In the genomic region with DNA sequence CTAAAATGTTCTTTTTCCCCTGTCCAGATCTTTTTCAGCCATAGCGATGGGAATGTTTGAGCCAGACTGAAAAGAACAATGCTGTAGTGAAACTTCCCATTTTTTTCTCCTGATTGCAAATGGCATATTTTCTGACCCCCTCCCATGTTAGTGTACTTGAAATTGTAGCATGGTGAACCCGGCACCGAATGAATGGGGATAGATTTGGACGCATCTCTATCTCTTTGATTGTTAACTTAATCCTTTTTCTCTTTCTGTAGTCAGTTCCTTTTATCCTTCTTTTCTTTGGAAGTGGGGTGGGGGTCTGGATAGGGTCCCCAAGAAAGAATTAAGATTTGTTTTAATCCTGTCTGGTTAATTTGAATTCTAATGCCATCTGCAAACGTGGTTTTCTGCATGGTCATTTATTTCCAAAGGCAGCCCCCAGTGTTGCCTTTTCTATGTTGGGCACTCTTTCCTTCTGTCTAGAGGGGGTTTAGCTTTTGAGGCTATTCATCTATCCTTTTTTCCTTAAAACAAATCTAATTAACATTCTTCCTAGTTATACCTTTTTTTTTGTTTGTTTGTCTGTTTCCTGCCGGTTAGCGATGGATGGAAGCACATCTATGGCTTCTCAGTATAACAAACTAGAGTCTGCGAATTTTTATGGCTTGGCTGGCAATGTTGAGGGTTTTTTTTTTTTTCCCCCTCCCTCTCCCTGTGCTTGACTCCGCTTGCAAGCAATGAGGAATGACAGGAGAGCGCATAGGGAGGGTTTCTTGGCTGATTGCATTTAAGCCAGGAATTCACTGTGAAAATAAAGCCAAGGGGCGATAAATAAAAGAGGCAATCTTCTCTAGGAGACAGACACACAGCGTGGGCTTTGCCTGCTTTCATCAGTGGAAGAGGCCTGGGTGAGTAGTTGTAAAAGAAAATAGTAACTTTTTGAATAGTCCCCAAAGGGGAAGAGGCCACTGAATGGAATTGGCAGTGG, we compare ENCODE assay signal across 8 cellular contexts. TPM values are rescaled to one million over a fixed set of nuclear protein-coding genes. Genes with fewer than 3 reads are reported as not detected.
DNase-seq lines count a peak whose midpoint lies in the region; ATAC-seq and TF ChIP-seq lines count a peak whose summit lies in the region.

No MANE protein-coding gene starts in this region.

- H3K27me3 ChIP-seq in right cardiac atrium (ENCODE audit: control insufficient read depth, insufficient read depth) (no peaks in the 10 kb centered on the region), gastrocnemius medialis (no peaks in the 10 kb centered on the region)

- H3K36me3 ChIP-seq in gastrocnemius medialis: no peaks in the 10 kb centered on the region

- peaks cover 32% of the 10 kb centered on the region for H3K4me1 Mint-ChIP-seq in activated CD4-positive, alpha-beta memory T cell treated with anti-CD3 and anti-CD28 coated beads for 36 hours (ENCODE audit: low read depth)

- TF ChIP-seq POLR2A in gastrocnemius medialis (IDR thresholded peaks at IDR 0.05): no peak

- H3K27ac Mint-ChIP-seq in activated CD4-positive, alpha-beta memory T cell treated with anti-CD3 and anti-CD28 coated beads for 36 hours: no peak overlapping the region

- CTCF ChIA-PET in activated CD4-positive, alpha-beta memory T cell treated with anti-CD3 and anti-CD28 coated beads for 36 hours (lab: Charles Lee): interaction anchor here (0.6 kb wide), 1 partner anchor 101 kb away, joined by 4 read pairs; no protein-coding TSS in a partner anchor

- peaks cover 10% of the 10 kb centered on the region for H3K36me3 Mint-ChIP-seq in activated CD4-positive, alpha-beta memory T cell treated with anti-CD3 and anti-CD28 coated beads for 36 hours

- POLR2A ChIA-PET in activated CD4-positive, alpha-beta memory T cell treated with anti-CD3 and anti-CD28 coated beads for 36 hours (lab: Charles Lee): no interaction called here

- H3K9me3 ChIP-seq in right cardiac atrium (ENCODE audit: control insufficient read depth, low read length) (no peaks in the 10 kb centered on the region), gastrocnemius medialis (no peaks in the 10 kb centered on the region)

- H3K4me3 ChIP-seq in right cardiac atrium (ENCODE audit: low read length) (peak overlapping the region; percentile 94), gastrocnemius medialis (peak overlapping the region; percentile 85 to 98 (median 94))

- H3K27ac ChIP-seq in right cardiac atrium (ENCODE audit: low read length): no peak overlapping the region
- no peak overlapping the region for H3K27ac ChIP-seq in gastrocnemius medialis

- H3K4me3 Mint-ChIP-seq in activated CD4-positive, alpha-beta memory T cell treated with anti-CD3 and anti-CD28 coated beads for 36 hours: peak overlapping the region; percentile 76

- no peaks in the 10 kb centered on the region for H3K9me3 Mint-ChIP-seq in activated CD4-positive, alpha-beta memory T cell treated with anti-CD3 and anti-CD28 coated beads for 36 hours

- in situ Hi-C loops in gastrocnemius medialis (cut with MboI; ENCODE audit: low sequenced_read_pairs in 4 of 4): loop anchor here in 3 of 4 donors (25.0 kb wide), 2 partner anchors 172 to 397 kb away; a partner anchor contains a TSS

- H3K27me3 Mint-ChIP-seq in activated CD4-positive, alpha-beta memory T cell treated with anti-CD3 and anti-CD28 coated beads for 36 hours: peaks cover 5% of the 10 kb centered on the region

- TF ChIP-seq CTCF in gastrocnemius medialis (IDR thresholded peaks at IDR 0.05 in 4 of 5, conservative IDR thresholded peaks at IDR 0.05 in 1 of 5): no peak

- 26% methylated on average over 12 of the region's 12 CpGs for WGBS in right cardiac atrium

- intact Hi-C loops in activated CD4-positive, alpha-beta memory T cell treated with anti-CD3 and anti-CD28 coated beads for 36 hours (cut with micrococcal nuclease): loop anchor here (5.0 to 10.0 kb wide), 8 partner anchors 200 to 1080 kb away; a partner anchor contains a TSS
- intact Hi-C loops in right cardiac atrium (cut with DNase I) (loop anchor here in 3 of 4 donors (5.0 to 10.0 kb wide), 5 partner anchors 70 to 323 kb away; a partner anchor contains a TSS), gastrocnemius medialis (cut with DNase I; ENCODE audit: low total_unique reads) (loop anchor here (5.0 kb wide), 2 partner anchors 377 to 973 kb away; a partner anchor contains a TSS)

- ATAC-seq in right cardiac atrium (no peak), gastrocnemius medialis (no peak), GM18517 (IDR thresholded peaks at IDR 0.05; ENCODE audit: unreplicated experiment) (no peak)

- H3K4me1 ChIP-seq in right cardiac atrium (ENCODE audit: control insufficient read depth, insufficient read depth, low read length): peaks cover 4% of the 10 kb centered on the region
- peaks cover 7 to 14% of the 10 kb centered on the region in 2 donors for H3K4me1 ChIP-seq in gastrocnemius medialis

- DNase-seq in DMS79 treated with DMSO at 0.1 percent for 48 hours (lab: John Stamatoyannopoulos, UW) (peak; percentile 10), DMS79 (lab: John Stamatoyannopoulos, UW) (no peak), right cardiac atrium (no peak), gastrocnemius medialis (no peak), NCI-H446 treated with DMSO at 0.1 percent for 48 hours (lab: John Stamatoyannopoulos, UW) (no peak), H4 (ENCODE audit: low spot score) (no peak)
- no peak for DNase-seq in activated CD4-positive, alpha-beta memory T cell treated with anti-CD3 and anti-CD28 coated beads for 36 hours

RNA-seq across cellular contexts. Expression of a gene that starts 2.5 kb away (rescaled TPM):
- total RNA-seq in activated CD4-positive, alpha-beta memory T cell treated with anti-CD3 and anti-CD28 coated beads for 36 hours: 1 to 10 TPM; 5.5 to 5.7 TPM
- total RNA-seq in right cardiac atrium (1 to 10 TPM; 6.3 to 7.9 (median 7.3) TPM), gastrocnemius medialis (1 to 10 TPM; 1.9 to 4.0 (median 3.0) TPM)
- polyA plus RNA-seq in right cardiac atrium: 2.5 TPM
- total RNA-seq in H4 (2014; rRNA removed; shearing (Covaris generic)): 3.8 and 7.0 TPM in 2 replicates
